ENCODE assay signal across 8 cellular contexts in genomic region chr20:58888521-58889333, GRCh38. TPM values are rescaled to one million over a fixed set of nuclear protein-coding genes. Genes with fewer than 3 reads are reported as not detected.
DNase-seq lines count a peak whose midpoint lies in the region; ATAC-seq and TF ChIP-seq lines count a peak whose summit lies in the region.

No MANE protein-coding gene starts in this region.

- peak overlapping the region; percentile 74 for H3K4me3 ChIP-seq in Jurkat, Clone E6-1 (ENCODE audit: low read length)
- H3K4me3 ChIP-seq in osteoblast (ENCODE audit: insufficient read depth, low read length) (peak overlapping the region; percentile 91), tibial artery (peak overlapping the region; percentile 91 to 97)

- intact Hi-C loops in tibial artery (cut with DNase I; ENCODE audit: low total_unique reads) = loop anchor here (5.0 kb wide), 1 partner anchor 94 kb away; the partner anchor contains the start of gene NELFCD

- peaks cover 18% of the 10 kb centered on the region for H3K79me2 ChIP-seq in osteoblast (ENCODE audit: insufficient read depth, low read length)

- TF ChIP-seq CTCF in glutamatergic neuron (IDR thresholded peaks at IDR 0.05; ENCODE audit: partially characterized antibody, unreplicated experiment) (no peak), osteoblast (IDR thresholded peaks at IDR 0.05; ENCODE audit: extremely low read depth, low read depth, low read length) (no peak), tibial artery (IDR thresholded peaks at IDR 0.05) (no peak)

- H4K20me1 ChIP-seq in osteoblast (ENCODE audit: insufficient read depth, low read length) = peaks cover 9% of the 10 kb centered on the region

- peaks cover 10% of the 10 kb centered on the region for H3K36me3 Mint-ChIP-seq in activated naive CD4-positive, alpha-beta T cell treated with anti-CD3 and anti-CD28 coated beads, Interleukin-2, amount 10 ng/mL, durations not matched to agents 7 days and 5 days
- peaks cover 5% of the 10 kb centered on the region for H3K36me3 Mint-ChIP-seq in glutamatergic neuron (ENCODE audit: unreplicated experiment)

- peak; percentile 86 for DNase-seq in COLO668 (lab: John Stamatoyannopoulos, UW; ENCODE audit: unreplicated experiment)
- DNase-seq in Jurkat, Clone E6-1 (ENCODE audit: low read depth, low spot score) = peak; percentile 74
- peak; percentile 64 for DNase-seq in SK-N-DZ (ENCODE audit: low spot score)
- peak; percentile 89 for DNase-seq in activated naive CD4-positive, alpha-beta T cell treated with anti-CD3 and anti-CD28 coated beads, Interleukin-2, amount 10 ng/mL, durations not matched to agents 7 days and 5 days
- peak; percentile 89 for DNase-seq in glutamatergic neuron
- peak; percentile 96 for DNase-seq in osteoblast (ENCODE audit: insufficient read length, low spot score, missing footprints)
- peak; percentile 70 to 89 for DNase-seq in tibial artery

- CTCF ChIA-PET in activated naive CD4-positive, alpha-beta T cell treated with anti-CD3 and anti-CD28 coated beads, Interleukin-2, amount 10 ng/mL, durations not matched to agents 7 days and 5 days (lab: Charles Lee) = interaction anchor here (1.4 kb wide), 1 partner anchor 237 kb away, joined by 5 read pairs; the partner anchor contains the start of gene STX16

- H3K4me1 Mint-ChIP-seq in activated naive CD4-positive, alpha-beta T cell treated with anti-CD3 and anti-CD28 coated beads, Interleukin-2, amount 10 ng/mL, durations not matched to agents 7 days and 5 days = peaks cover 31% of the 10 kb centered on the region
- H3K4me1 Mint-ChIP-seq in glutamatergic neuron (ENCODE audit: low read depth, unreplicated experiment) = peaks cover 9% of the 10 kb centered on the region

- H3K4me1 ChIP-seq in osteoblast (ENCODE audit: insufficient read depth, low read length) (peaks cover 11% of the 10 kb centered on the region), tibial artery (peaks cover 0 to 17% (median 9%) of the 10 kb centered on the region in 4 donors)

- peaks cover 5% of the 10 kb centered on the region for H3K27me3 Mint-ChIP-seq in activated naive CD4-positive, alpha-beta T cell treated with anti-CD3 and anti-CD28 coated beads, Interleukin-2, amount 10 ng/mL, durations not matched to agents 7 days and 5 days
- peaks cover 16% of the 10 kb centered on the region for H3K27me3 Mint-ChIP-seq in glutamatergic neuron (ENCODE audit: unreplicated experiment)

- H3K9me3 ChIP-seq in osteoblast (ENCODE audit: low read depth, low read length) = no peaks in the 10 kb centered on the region
- H3K9me3 ChIP-seq in tibial artery = no peaks in the 10 kb centered on the region

- H3K4me3 Mint-ChIP-seq in activated naive CD4-positive, alpha-beta T cell treated with anti-CD3 and anti-CD28 coated beads, Interleukin-2, amount 10 ng/mL, durations not matched to agents 7 days and 5 days = peak overlapping the region; percentile 80
- H3K4me3 Mint-ChIP-seq in glutamatergic neuron (ENCODE audit: unreplicated experiment) = peak overlapping the region; percentile 92

- peak overlapping the region; percentile 82 for H3K27ac Mint-ChIP-seq in activated naive CD4-positive, alpha-beta T cell treated with anti-CD3 and anti-CD28 coated beads, Interleukin-2, amount 10 ng/mL, durations not matched to agents 7 days and 5 days
- no peak overlapping the region for H3K27ac Mint-ChIP-seq in glutamatergic neuron (ENCODE audit: unreplicated experiment)

- H3K36me3 ChIP-seq in osteoblast (ENCODE audit: insufficient read depth, low read length) = no peaks in the 10 kb centered on the region
- no peaks in the 10 kb centered on the region for H3K36me3 ChIP-seq in tibial artery

- peak overlapping the region; percentile 94 for H3K4me2 ChIP-seq in osteoblast (ENCODE audit: insufficient read depth, low read length)

- no peaks in the 10 kb centered on the region for H3K9me3 Mint-ChIP-seq in activated naive CD4-positive, alpha-beta T cell treated with anti-CD3 and anti-CD28 coated beads, Interleukin-2, amount 10 ng/mL, durations not matched to agents 7 days and 5 days
- H3K9me3 Mint-ChIP-seq in glutamatergic neuron (ENCODE audit: unreplicated experiment) = peaks cover 17% of the 10 kb centered on the region

- peak; percentile 39 for ATAC-seq in GM21515 (IDR thresholded peaks at IDR 0.05; ENCODE audit: unreplicated experiment)

- H3K27ac ChIP-seq in osteoblast (ENCODE audit: low read depth, low read length) (no peak overlapping the region), tibial artery (peak overlapping the region; percentile 100)

- H3K27me3 ChIP-seq in osteoblast (ENCODE audit: insufficient read depth, low read length) (no peaks in the 10 kb centered on the region), tibial artery (no peaks in the 10 kb centered on the region)

- peak overlapping the region; percentile 92 for H2AFZ ChIP-seq in osteoblast (ENCODE audit: low read length)

RNA-seq across cellular contexts. Expression of gene GNAS, which starts 36.2 kb away (rescaled TPM):
- 1,642 TPM for polyA plus RNA-seq in Jurkat, Clone E6-1 (2012; ENCODE audit: insufficient read depth, insufficient read length)
- polyA plus RNA-seq in SK-N-DZ (2014; cell fraction: cytosol; rRNA removed) = 1,569 and 1,648 TPM in 2 replicates
- polyA plus RNA-seq in SK-N-DZ (2014; cell fraction: nucleus; rRNA removed) = 749 and 1,124 TPM in 2 replicates
- total RNA-seq in glutamatergic neuron (ENCODE audit: unreplicated experiment) = 1,989 TPM
- total RNA-seq in osteoblast = 366 and 374 TPM in 2 replicates

RNA-seq across cellular contexts. Expression of gene GNAS-AS1, which starts 38.0 kb away (rescaled TPM):
- polyA plus RNA-seq in Jurkat, Clone E6-1 (2012; ENCODE audit: insufficient read depth, insufficient read length) = not detected
- polyA plus RNA-seq in SK-N-DZ (2014; cell fraction: cytosol; rRNA removed) = 1.9 and 3.7 TPM in 2 replicates
- polyA plus RNA-seq in SK-N-DZ (2014; cell fraction: nucleus; rRNA removed) = 5.2 and 5.4 TPM in 2 replicates
- total RNA-seq in glutamatergic neuron (ENCODE audit: unreplicated experiment) (11.7 TPM), osteoblast (0.72 and 1.5 TPM in 2 replicates)
